8 cellular contexts compared by ENCODE assay signal in the genomic region with DNA sequence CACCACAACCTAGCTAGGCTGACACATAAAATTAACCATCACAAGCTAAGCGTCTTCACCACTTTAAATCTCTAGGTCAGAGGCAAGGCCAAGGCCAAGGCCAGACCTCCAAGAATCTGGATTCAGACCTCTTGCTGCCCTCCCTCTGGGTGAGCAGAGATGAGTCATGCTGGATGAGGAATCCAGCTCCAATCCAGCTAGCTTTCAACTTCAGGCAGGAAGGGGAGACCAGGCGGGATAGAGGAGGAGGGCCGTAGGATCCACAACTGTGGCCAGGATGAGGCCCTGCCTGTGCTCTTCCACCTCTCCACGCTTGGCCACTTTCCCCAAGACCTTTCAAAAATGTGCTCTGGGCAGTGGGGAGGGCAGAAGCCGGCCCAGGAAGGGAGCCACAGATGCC. TPM values are rescaled to one million over a fixed set of nuclear protein-coding genes. Genes with fewer than 3 reads are reported as not detected.
DNase-seq lines count a peak whose midpoint lies in the region; ATAC-seq and TF ChIP-seq lines count a peak whose summit lies in the region.

No MANE protein-coding gene starts in this region.

- peak overlapping the region; percentile 46 for H3K9ac ChIP-seq in skeletal muscle satellite cell (ENCODE audit: low read depth, low read length)

- ATAC-seq in HG03095 (IDR thresholded peaks at IDR 0.05; ENCODE audit: unreplicated experiment) = no peak
- no peak for ATAC-seq in T-cell (replicated peaks in 1 of 4)
- ATAC-seq in activated naive CD8-positive, alpha-beta T cell treated with anti-CD3 and anti-CD28 coated beads, Interleukin-2, amount 50 U/mL, for 24 hours = no peak

- H3K9me3 ChIP-seq in right atrium auricular region = no peaks in the 10 kb centered on the region
- H3K9me3 ChIP-seq in skeletal muscle satellite cell (replicated peaks; ENCODE audit: low read length) = no peaks in the 10 kb centered on the region

- POLR2A ChIA-PET in T-cell (lab: Charles Lee) = no interaction called here

- H3K27ac Mint-ChIP-seq in T-cell = no peak overlapping the region
- no peak overlapping the region for H3K27ac Mint-ChIP-seq in activated naive CD8-positive, alpha-beta T cell treated with anti-CD3 and anti-CD28 coated beads, Interleukin-2, amount 50 U/mL, for 24 hours

- H3K9me3 Mint-ChIP-seq in T-cell = no peaks in the 10 kb centered on the region
- H3K9me3 Mint-ChIP-seq in activated naive CD8-positive, alpha-beta T cell treated with anti-CD3 and anti-CD28 coated beads, Interleukin-2, amount 50 U/mL, for 24 hours = no peaks in the 10 kb centered on the region

- TF ChIP-seq CTCF in right atrium auricular region (IDR thresholded peaks at IDR 0.05) = no peak

- H3K4me1 ChIP-seq in right atrium auricular region = peaks cover 0 to 4% of the 10 kb centered on the region in 2 donors
- H3K4me1 ChIP-seq in skeletal muscle satellite cell (ENCODE audit: control insufficient read depth, insufficient read depth, low read length) = peaks cover 17% of the 10 kb centered on the region

- CTCF ChIA-PET in T-cell (lab: Charles Lee) = no interaction called here

- H3K27me3 Mint-ChIP-seq in T-cell = no peaks in the 10 kb centered on the region
- H3K27me3 Mint-ChIP-seq in activated naive CD8-positive, alpha-beta T cell treated with anti-CD3 and anti-CD28 coated beads, Interleukin-2, amount 50 U/mL, for 24 hours = no peaks in the 10 kb centered on the region

- H3K4me3 ChIP-seq in right atrium auricular region (no peak overlapping the region), skeletal muscle satellite cell (ENCODE audit: low read length) (no peak overlapping the region)

- H3K36me3 Mint-ChIP-seq in T-cell = no peaks in the 10 kb centered on the region
- H3K36me3 Mint-ChIP-seq in activated naive CD8-positive, alpha-beta T cell treated with anti-CD3 and anti-CD28 coated beads, Interleukin-2, amount 50 U/mL, for 24 hours (ENCODE audit: low read depth) = no peaks in the 10 kb centered on the region

- H3K27ac ChIP-seq in right atrium auricular region = peak overlapping the region; percentile 47 to 58

- H3K4me2 ChIP-seq in skeletal muscle satellite cell (ENCODE audit: low read length) = peak overlapping the region; percentile 13

- H3K4me3 Mint-ChIP-seq in T-cell = no peak overlapping the region
- no peak overlapping the region for H3K4me3 Mint-ChIP-seq in activated naive CD8-positive, alpha-beta T cell treated with anti-CD3 and anti-CD28 coated beads, Interleukin-2, amount 50 U/mL, for 24 hours

- DNase-seq in H4 (ENCODE audit: low spot score) = peak; percentile 85
- peak; percentile 33 for DNase-seq in amniotic stem cell (lab: John Stamatoyannopoulos, UW)
- peak; percentile 67 for DNase-seq in right atrium auricular region (ENCODE audit: low spot score)
- no peak for DNase-seq in GF-D8 (lab: John Stamatoyannopoulos, UW)
- DNase-seq in T-cell = no peak
- DNase-seq in activated naive CD8-positive, alpha-beta T cell treated with anti-CD3 and anti-CD28 coated beads, Interleukin-2, amount 50 U/mL, for 24 hours = no peak

- H3K36me3 ChIP-seq in right atrium auricular region (no peaks in the 10 kb centered on the region), skeletal muscle satellite cell (ENCODE audit: insufficient read depth, low read length) (no peaks in the 10 kb centered on the region)

- no peaks in the 10 kb centered on the region for H3K4me1 Mint-ChIP-seq in T-cell
- no peaks in the 10 kb centered on the region for H3K4me1 Mint-ChIP-seq in activated naive CD8-positive, alpha-beta T cell treated with anti-CD3 and anti-CD28 coated beads, Interleukin-2, amount 50 U/mL, for 24 hours

- H3K27me3 ChIP-seq in right atrium auricular region (no peaks in the 10 kb centered on the region), skeletal muscle satellite cell (ENCODE audit: control insufficient read depth, insufficient read depth, low read length) (peaks cover 6% of the 10 kb centered on the region)

RNA-seq across cellular contexts. Expression of gene LRRC75A, which starts 14.7 kb away (rescaled TPM):
- 0.39 TPM in 1 of 2 replicates, not detected in the other for total RNA-seq in H4 (2014; rRNA removed; shearing (Covaris generic))
- 1 to 10 TPM in 1 of 2 donors, under 1 TPM in 1; 0.93 to 2.6 TPM for total RNA-seq in right atrium auricular region
- total RNA-seq in skeletal muscle satellite cell (2012; rRNA removed) = 0.51 and 0.87 TPM in 2 replicates
- total RNA-seq in T-cell = 1 to 10 TPM; 3.5 to 7.8 (median 5.4) TPM

Comparison
In these comparisons a context has a peak if more than half of its experiments do, and no peak if none do; other contexts are left out.
1. DNase-seq: peak in H4 (single experiment), amniotic stem cell (single experiment) and right atrium auricular region (single experiment); none in GF-D8 (single experiment), T-cell (0 of 34) and activated naive CD8-positive, alpha-beta T cell treated with anti-CD3 and anti-CD28 coated beads, Interleukin-2, amount 50 U/mL, for 24 hours (single experiment).